ENCODE assay signal across 8 cellular contexts in genomic region chr7:130667593-130668257, GRCh38. TPM values are rescaled to one million over a fixed set of nuclear protein-coding genes. Genes with fewer than 3 reads are reported as not detected.
DNase-seq lines count a peak whose midpoint lies in the region; ATAC-seq and TF ChIP-seq lines count a peak whose summit lies in the region.

No MANE protein-coding gene starts in this region.

- no peaks in the 10 kb centered on the region for H3K9me3 Mint-ChIP-seq in activated naive CD4-positive, alpha-beta T cell treated with anti-CD3 and anti-CD28 coated beads, Interleukin-2, amount 50 U/mL, for 24 hours
- no peaks in the 10 kb centered on the region for H3K9me3 Mint-ChIP-seq in memory B cell

- TF ChIP-seq CTCF in mammary epithelial cell (conservative IDR thresholded peaks at IDR 0.05 in 1 of 2, IDR thresholded peaks at IDR 0.05 in 1 of 2; ENCODE audit: extremely low read depth in 1 of 2, insufficient read depth in 1 of 2, low read depth in 1 of 2, low read length in 2 of 2) (no peak), tibial artery (IDR thresholded peaks at IDR 0.05) (no peak)

- H3K27ac ChIP-seq in mammary epithelial cell (ENCODE audit: insufficient read depth, low read depth, low read length) (no peak overlapping the region), tibial artery (peak overlapping the region; percentile 78 to 79)

- CTCF ChIA-PET in mammary epithelial cell (lab: Charles Lee; ENCODE audit: low non-redundant PET): no interaction called here

- in situ Hi-C loops in mammary epithelial cell (cut with MboI; ENCODE audit: low sequenced_read_pairs in 2 of 2): no loop called here

- BruUV-seq in mammary epithelial cell (replicated peaks; lab: Mats Ljungman, UMichigan): no TSS peak

- 7% methylated on average over 13 of the region's 19 CpGs for WGBS in mammary epithelial cell (ENCODE audit: low coverage, missing lambda C conversion rate)

- H3K27me3 ChIP-seq in mammary epithelial cell (ENCODE audit: insufficient read depth, low read length): no peaks in the 10 kb centered on the region
- H3K27me3 ChIP-seq in tibial artery: no peaks in the 10 kb centered on the region

- DNase-seq in activated naive CD4-positive, alpha-beta T cell treated with Interleukin-2 at 50 U/mL for 16 hours: no peak
- peak; percentile 2 for DNase-seq in NCI-H1092 (lab: John Stamatoyannopoulos, UW)
- DNase-seq in mammary epithelial cell: no peak
- DNase-seq in memory B cell (ENCODE audit: low spot score in 2 of 2): no peak
- DNase-seq in tibial artery: no peak
- no peak for DNase-seq in NOMO-1 treated with DMSO at 0.1 percent for 48 hours (lab: John Stamatoyannopoulos, UW; ENCODE audit: unreplicated experiment)

- ATAC-seq in memory B cell (ENCODE audit: low read depth) (no peak), GM19395 (IDR thresholded peaks at IDR 0.05; ENCODE audit: unreplicated experiment) (no peak)

- peak overlapping the region; percentile 71 to 86 (median 86) for H3K4me3 ChIP-seq in mammary epithelial cell (replicated peaks in 1 of 3; ENCODE audit: insufficient read depth in 1 of 3, low read depth in 2 of 3, low read length in 3 of 3)
- peak overlapping the region; percentile 63 to 80 for H3K4me3 ChIP-seq in tibial artery

- peak overlapping the region; percentile 99 for H2AFZ ChIP-seq in mammary epithelial cell (ENCODE audit: low read depth, low read length)

- H3K4me2 ChIP-seq in mammary epithelial cell (ENCODE audit: insufficient read depth, low read depth, low read length): peak overlapping the region; percentile 96

- no peaks in the 10 kb centered on the region for H4K20me1 ChIP-seq in mammary epithelial cell (ENCODE audit: insufficient read depth, low read length)

- H3K36me3 ChIP-seq in mammary epithelial cell (ENCODE audit: insufficient read depth, low read length) (no peaks in the 10 kb centered on the region), tibial artery (peaks cover 0 to 6% (median 2%) of the 10 kb centered on the region in 3 donors)

- H3K79me2 ChIP-seq in mammary epithelial cell (ENCODE audit: insufficient read depth, low read length): no peaks in the 10 kb centered on the region

- dilution Hi-C loops in mammary epithelial cell (cut with HindIII; ENCODE audit: low sequenced_read_pairs): no loop called here

- no peaks in the 10 kb centered on the region for H3K9me3 ChIP-seq in mammary epithelial cell (replicated peaks; ENCODE audit: insufficient read depth, low read length)
- H3K9me3 ChIP-seq in tibial artery: no peaks in the 10 kb centered on the region

- intact Hi-C loops in mammary epithelial cell (cut with micrococcal nuclease) (no loop called here), tibial artery (cut with DNase I; ENCODE audit: low total_unique reads) (loop anchor here (10.0 kb wide), 1 partner anchor 393 kb away; no protein-coding TSS in a partner anchor)

- H3K9ac ChIP-seq in mammary epithelial cell (ENCODE audit: insufficient read depth, low read length): peak overlapping the region; percentile 59

- peaks cover 18% of the 10 kb centered on the region for H3K4me1 Mint-ChIP-seq in activated naive CD4-positive, alpha-beta T cell treated with anti-CD3 and anti-CD28 coated beads, Interleukin-2, amount 50 U/mL, for 24 hours
- peaks cover 13% of the 10 kb centered on the region for H3K4me1 Mint-ChIP-seq in memory B cell

- no peaks in the 10 kb centered on the region for H3K36me3 Mint-ChIP-seq in activated naive CD4-positive, alpha-beta T cell treated with anti-CD3 and anti-CD28 coated beads, Interleukin-2, amount 50 U/mL, for 24 hours
- no peaks in the 10 kb centered on the region for H3K36me3 Mint-ChIP-seq in memory B cell

- H3K27ac Mint-ChIP-seq in activated naive CD4-positive, alpha-beta T cell treated with anti-CD3 and anti-CD28 coated beads, Interleukin-2, amount 50 U/mL, for 24 hours: peak overlapping the region; percentile 26
- no peak overlapping the region for H3K27ac Mint-ChIP-seq in memory B cell

- H3K4me1 ChIP-seq in mammary epithelial cell (ENCODE audit: insufficient read depth, low read length) (peaks cover 3% of the 10 kb centered on the region), tibial artery (peaks cover 0 to 7% (median 3%) of the 10 kb centered on the region in 4 donors)

- H3K4me3 Mint-ChIP-seq in activated naive CD4-positive, alpha-beta T cell treated with anti-CD3 and anti-CD28 coated beads, Interleukin-2, amount 50 U/mL, for 24 hours: peak overlapping the region; percentile 84
- peak overlapping the region; percentile 82 for H3K4me3 Mint-ChIP-seq in memory B cell

- H3K27me3 Mint-ChIP-seq in activated naive CD4-positive, alpha-beta T cell treated with anti-CD3 and anti-CD28 coated beads, Interleukin-2, amount 50 U/mL, for 24 hours: no peaks in the 10 kb centered on the region
- H3K27me3 Mint-ChIP-seq in memory B cell: no peaks in the 10 kb centered on the region

RNA-seq across cellular contexts. Expression of gene COPG2, which starts 0.8 kb away (rescaled TPM):
- 10 to 100 TPM; 29.7 to 50.2 TPM for total RNA-seq in mammary epithelial cell
- 27.3 TPM for polyA plus RNA-seq in mammary epithelial cell
- polyA minus RNA-seq in mammary epithelial cell: 37.9 TPM

RNA-seq across cellular contexts. Expression of gene TSGA13, which starts 18.6 kb away (rescaled TPM):
- total RNA-seq in mammary epithelial cell: not detected
- polyA plus RNA-seq in mammary epithelial cell: not detected
- polyA minus RNA-seq in mammary epithelial cell: not detected
